Comparison of ENCODE assay signal across 1 cellular context in genomic region chr2:224777563-224777939, GRCh38.
TF ChIP-seq lines count a peak whose summit lies in the region.

No MANE protein-coding gene starts in this region.

TF ChIP-seq in IMR-90, 13 proteins besides CTCF, POLR2A, EP300 and RAD21 (continued from another document):
- no peak for TF ChIP-seq ELK1 (IDR thresholded peaks at IDR 0.05; ENCODE audit: borderline replicate concordance, low read depth, low read length)
- no peak for TF ChIP-seq FOS (IDR thresholded peaks at IDR 0.05; ENCODE audit: low read depth, low read length)
